In the genomic region with DNA sequence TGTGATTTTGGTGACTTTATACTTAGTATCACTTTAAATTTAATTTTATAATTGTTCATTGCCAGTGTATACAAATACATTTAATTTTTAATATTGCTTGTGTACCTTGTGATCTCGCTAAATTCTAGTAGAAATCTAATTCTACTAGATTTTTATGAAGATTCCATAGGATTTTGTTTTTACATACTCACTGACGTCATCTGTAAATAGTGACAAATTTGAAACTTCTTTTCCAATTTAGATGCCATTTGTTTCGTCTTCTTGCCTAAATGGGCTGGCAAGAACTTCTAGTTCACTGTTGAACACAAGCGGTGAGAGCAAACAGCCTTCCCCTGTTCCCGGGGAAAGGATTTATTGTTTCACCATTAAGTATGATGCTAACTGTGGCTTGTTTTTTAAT, we compare ENCODE assay signal across 36 cellular contexts. TPM values are rescaled to one million over a fixed set of nuclear protein-coding genes. Genes with fewer than 3 reads are reported as not detected.
"Had no signal": no experiment of that assay in that cellular context is flagged by ENCODE, and none has a peak within 500 bp of the region (broad histone marks: within the 10 kb centered on the region; RNA-seq: fewer than 3 reads in every experiment).

No MANE protein-coding gene starts in this region.

- H3K36me3 ChIP-seq: MG63 had no signal

- H3K4me3 ChIP-seq: MG63 had no signal

- H3K4me2 ChIP-seq: KMS-11 had no signal

- H3K9me3 ChIP-seq: MG63 had no signal

- H3K9ac ChIP-seq: KMS-11 had no signal

- DNase-seq: Karpas-422, Kasumi-1, MG63, MM.1S, MV-4-11, NCI-H1048, NCI-H1092, NCI-H1092 treated with DMSO at 0.1 percent for 48 hours, NCI-H1105, NCI-H1105 treated with DMSO at 0.1 percent for 48 hours, NCI-H1417, NCI-H1417 treated with DMSO at 0.1 percent for 48 hours, NCI-H1436, NCI-H1436 treated with DMSO at 0.1 percent for 48 hours, NCI-H146, NCI-H1694, NCI-H1694 treated with DMSO at 0.1 percent for 48 hours, NCI-H187, NCI-H187 treated with DMSO at 0.1 percent for 48 hours, NCI-H1930, NCI-H2029, NCI-H2029 treated with DMSO at 0.1 percent for 48 hours, NCI-H2081, NCI-H2081 treated with DMSO at 0.1 percent for 48 hours, NCI-H2107, NCI-H2171, NCI-H2171 treated with DMSO at 0.1 percent for 48 hours, NCI-H2227 treated with DMSO at 0.1 percent for 48 hours, NCI-H226, NCI-H345, NCI-H446, NCI-H446 treated with DMSO at 0.1 percent for 48 hours, NCI-H510A had no signal

- H3K27ac ChIP-seq: KMS-11 had no signal

RNA-seq across cellular contexts. Expression of a gene that starts 17.3 kb away (rescaled TPM):
- total RNA-seq: M059J, NCI-H460 had no signal
